8 cellular contexts compared by ENCODE assay signal in genomic region chr16:31868701-31869167, GRCh38. TPM values are rescaled to one million over a fixed set of nuclear protein-coding genes. Genes with fewer than 3 reads are reported as not detected.
DNase-seq lines count a peak whose midpoint lies in the region; ATAC-seq and TF ChIP-seq lines count a peak whose summit lies in the region.

No MANE protein-coding gene starts in this region.

- intact Hi-C loops in A673 (cut with micrococcal nuclease; ENCODE audit: unreplicated experiment), result loop anchor here (5.0 to 10.0 kb wide), 6 partner anchors 154 to 914 kb away; partner anchors contain the start of genes HSD3B7, PYCARD and SETD1A
- intact Hi-C loops in naive thymus-derived CD4-positive, alpha-beta T cell (cut with micrococcal nuclease), result loop anchor here (1.0 to 10.0 kb wide), 26 partner anchors 8 to 946 kb away; partner anchors contain the start of genes ARMC5 (in 2 of the 2), PYCARD (in 2 of the 2), RUSF1 (in 2 of the 2) and FBXL19 (in 1 of the 2)

- peaks cover 6% of the 10 kb centered on the region for H3K79me2 ChIP-seq in OCI-LY3 (ENCODE audit: low read length)

- H3K27ac Mint-ChIP-seq in naive thymus-derived CD4-positive, alpha-beta T cell, result peak overlapping the region; percentile 8 to 95 (median 85)
- peak overlapping the region; percentile 82 for H3K27ac Mint-ChIP-seq in stimulated activated effector memory CD8-positive, alpha-beta T cell treated with anti-CD3 and anti-CD28 coated beads, Interleukin-12 subunit alpha, Interleukin-12 subunit beta, amount 100 ng/mL, for 72 hours

- H3K27me3 Mint-ChIP-seq in naive thymus-derived CD4-positive, alpha-beta T cell, result peaks cover 0 to 5% (median 0%) of the 10 kb centered on the region in 5 donors

- no peak overlapping the region for H3K27ac ChIP-seq in A673 (ENCODE audit: low read depth, low read length, poor library complexity, severe bottlenecking)
- H3K27ac ChIP-seq in OCI-LY3 (ENCODE audit: low read length), result no peak overlapping the region
- H3K27ac ChIP-seq in epithelial cell of prostate, result peak overlapping the region; percentile 63
- H3K27ac ChIP-seq in naive thymus-derived CD4-positive, alpha-beta T cell (ENCODE audit: low read depth, low read length), result peak overlapping the region; percentile 60

- H3K27me3 ChIP-seq in A673 (replicated peaks; ENCODE audit: insufficient read depth, low read depth, low read length, poor library complexity) (no peaks in the 10 kb centered on the region), OCI-LY3 (ENCODE audit: low read depth, low read length) (peaks cover 10% of the 10 kb centered on the region)
- H3K27me3 ChIP-seq in naive thymus-derived CD4-positive, alpha-beta T cell (ENCODE audit: control insufficient read depth in 2 of 2, insufficient read depth in 2 of 2, low read length in 2 of 2), result no peaks in the 10 kb centered on the region

- DNase-seq in A673 (ENCODE audit: low spot score), result peak; percentile 78
- peak; percentile 86 for DNase-seq in HT-29 (ENCODE audit: low spot score)
- peak; percentile 90 for DNase-seq in activated CD8-positive, alpha-beta memory T cell treated with anti-CD3 and anti-CD28 coated beads, Interleukin-2, amount 50 U/mL, for 48 hours
- no peak for DNase-seq in epithelial cell of prostate (ENCODE audit: low read depth, low spot score)
- peak; percentile 62 to 81 (median 74) for DNase-seq in naive thymus-derived CD4-positive, alpha-beta T cell
- peak; percentile 73 to 91 for DNase-seq in stimulated activated effector memory CD8-positive, alpha-beta T cell treated with anti-CD3 and anti-CD28 coated beads, Interleukin-12 subunit alpha, Interleukin-12 subunit beta, amount 100 ng/mL, for 72 hours (ENCODE audit: low spot score in 2 of 2)

- peak overlapping the region; percentile 67 to 86 (median 74) for H3K4me3 Mint-ChIP-seq in naive thymus-derived CD4-positive, alpha-beta T cell
- H3K4me3 Mint-ChIP-seq in stimulated activated effector memory CD8-positive, alpha-beta T cell treated with anti-CD3 and anti-CD28 coated beads, Interleukin-12 subunit alpha, Interleukin-12 subunit beta, amount 100 ng/mL, for 72 hours, result peak overlapping the region; percentile 52

- peak overlapping the region; percentile 87; the same call in 1 of the 2 replicates for H2AFZ ChIP-seq in OCI-LY3 (ENCODE audit: low read depth, low read length)

- H3K4me2 ChIP-seq in OCI-LY3 (ENCODE audit: low read length), result peak overlapping the region; percentile 91

- peaks cover 5% of the 10 kb centered on the region for H3K4me1 ChIP-seq in A673 (ENCODE audit: insufficient read depth, low read length, poor library complexity, severe bottlenecking)
- peaks cover 31% of the 10 kb centered on the region for H3K4me1 ChIP-seq in OCI-LY3 (ENCODE audit: low read length)
- H3K4me1 ChIP-seq in naive thymus-derived CD4-positive, alpha-beta T cell (ENCODE audit: control insufficient read depth in 2 of 2, insufficient read depth in 2 of 2, low read length in 2 of 2), result peaks cover 32 to 36% of the 10 kb centered on the region in 2 donors

- H3K36me3 Mint-ChIP-seq in naive thymus-derived CD4-positive, alpha-beta T cell, result peaks cover 0 to 3% (median 0%) of the 10 kb centered on the region in 5 donors
- H3K36me3 Mint-ChIP-seq in stimulated activated effector memory CD8-positive, alpha-beta T cell treated with anti-CD3 and anti-CD28 coated beads, Interleukin-12 subunit alpha, Interleukin-12 subunit beta, amount 100 ng/mL, for 72 hours, result peaks cover 15% of the 10 kb centered on the region

- POLR2A ChIA-PET in A673 (lab: Charles Lee; ENCODE audit: low non-redundant PET), result no interaction called here
- POLR2A ChIA-PET in naive thymus-derived CD4-positive, alpha-beta T cell (lab: Charles Lee), result interaction anchor here (0.7 to 2.2 kb wide), 14 partner anchors 8 to 1170 kb away, joined by 3 to 10 read pairs (median 4); partner anchors contain the start of genes FUS and SRCAP

- H3K9me3 ChIP-seq in A673 (ENCODE audit: low read depth, low read length, poor library complexity, severe bottlenecking) (no peaks in the 10 kb centered on the region), OCI-LY3 (ENCODE audit: insufficient read depth, low read length) (no peaks in the 10 kb centered on the region)
- H3K9me3 ChIP-seq in naive thymus-derived CD4-positive, alpha-beta T cell (ENCODE audit: control insufficient read depth in 2 of 3, low read length in 3 of 3), result no peaks in the 10 kb centered on the region

- H3K4me3 ChIP-seq in A673 (ENCODE audit: low read depth, low read length, poor library complexity, severe bottlenecking) (no peak overlapping the region), OCI-LY3 (ENCODE audit: low read length) (peak overlapping the region; percentile 71)
- peak overlapping the region; percentile 42 for H3K4me3 ChIP-seq in naive thymus-derived CD4-positive, alpha-beta T cell (ENCODE audit: low read length)

- peak; percentile 45 for ATAC-seq in GM18498 (IDR thresholded peaks at IDR 0.05; ENCODE audit: unreplicated experiment)
- ATAC-seq in naive thymus-derived CD4-positive, alpha-beta T cell, result peak; percentile 20
- ATAC-seq in stimulated activated effector memory CD8-positive, alpha-beta T cell treated with anti-CD3 and anti-CD28 coated beads, Interleukin-12 subunit alpha, Interleukin-12 subunit beta, amount 100 ng/mL, for 72 hours, result peak; percentile 79

- no peaks in the 10 kb centered on the region for H3K36me3 ChIP-seq in A673 (ENCODE audit: insufficient read depth, low read length, poor library complexity, severe bottlenecking)
- no peaks in the 10 kb centered on the region for H3K36me3 ChIP-seq in OCI-LY3 (replicated peaks; ENCODE audit: low read depth, low read length)
- H3K36me3 ChIP-seq in naive thymus-derived CD4-positive, alpha-beta T cell (ENCODE audit: control insufficient read depth in 2 of 3, insufficient read depth in 3 of 3, low read length in 3 of 3), result peaks cover 0 to 1% (median 0%) of the 10 kb centered on the region in 3 experiments

- CTCF ChIA-PET in A673 (lab: Charles Lee), result interaction anchor here (0.7 kb wide), 1 partner anchor 652 kb away, joined by 3 read pairs; the partner anchor contains the start of gene PYDC1
- CTCF ChIA-PET in naive thymus-derived CD4-positive, alpha-beta T cell (lab: Charles Lee), result interaction anchor here (0.6 to 2.8 kb wide), 16 partner anchors 8 to 883 kb away, joined by 3 to 34 read pairs (median 4); partner anchors contain the start of genes ZNF646 and ZNF668

- TF ChIP-seq CTCF in A673 (conservative IDR thresholded peaks at IDR 0.05; ENCODE audit: low read depth, low read length), result peak; percentile 78
- TF ChIP-seq CTCF in OCI-LY3 (IDR thresholded peaks at IDR 0.05; ENCODE audit: low read depth, low read length), result peak; percentile 79

- H3K4me1 Mint-ChIP-seq in naive thymus-derived CD4-positive, alpha-beta T cell, result peaks cover 27 to 65% (median 50%) of the 10 kb centered on the region in 7 donors
- peaks cover 48% of the 10 kb centered on the region for H3K4me1 Mint-ChIP-seq in stimulated activated effector memory CD8-positive, alpha-beta T cell treated with anti-CD3 and anti-CD28 coated beads, Interleukin-12 subunit alpha, Interleukin-12 subunit beta, amount 100 ng/mL, for 72 hours

- H3K9me3 Mint-ChIP-seq in naive thymus-derived CD4-positive, alpha-beta T cell, result peaks cover 0 to 2% (median 0%) of the 10 kb centered on the region in 11 donors
- H3K9me3 Mint-ChIP-seq in stimulated activated effector memory CD8-positive, alpha-beta T cell treated with anti-CD3 and anti-CD28 coated beads, Interleukin-12 subunit alpha, Interleukin-12 subunit beta, amount 100 ng/mL, for 72 hours, result no peaks in the 10 kb centered on the region

- H4K20me1 ChIP-seq in OCI-LY3 (ENCODE audit: insufficient read depth, low read length), result no peaks in the 10 kb centered on the region

- H3K9ac ChIP-seq in OCI-LY3 (ENCODE audit: low read length), result peak overlapping the region; percentile 43

- BruUV-seq in A673 (replicated peaks; lab: Mats Ljungman, UMichigan), result no TSS peak

RNA-seq across cellular contexts. Expression of gene ZNF267, which starts 4.9 kb away (rescaled TPM):
- 17.1 and 23.0 TPM in 2 replicates for total RNA-seq in A673 (2021)
- total RNA-seq in HT-29 (2014; rRNA removed; shearing (Covaris generic)), result 5.1 and 6.7 TPM in 2 replicates
- total RNA-seq in naive thymus-derived CD4-positive, alpha-beta T cell, result 10 to 100 TPM; 34.8 to 74.9 (median 48.8) TPM
- 1 to 10 TPM; 7.3 to 8.6 TPM for polyA plus RNA-seq in naive thymus-derived CD4-positive, alpha-beta T cell

Comparison
In these comparisons a context has a peak if more than half of its experiments do, and no peak if none do; other contexts are left out.
1. H3K27ac ChIP-seq: peak in epithelial cell of prostate (single experiment) and naive thymus-derived CD4-positive, alpha-beta T cell (single experiment); none in A673 (single experiment) and OCI-LY3 (single experiment).
2. ATAC-seq: peak in every context shown above with its lines; median percentile 79 in stimulated activated effector memory CD8-positive, alpha-beta T cell treated with anti-CD3 and anti-CD28 coated beads, Interleukin-12 subunit alpha, Interleukin-12 subunit beta, amount 100 ng/mL, for 72 hours; 45 in GM18498; 20 in naive thymus-derived CD4-positive, alpha-beta T cell.